10 cellular contexts compared by ENCODE assay signal in genomic region chr15:62545392-62546227, GRCh38.
DNase-seq lines count a peak whose midpoint lies in the region; ATAC-seq lines count a peak whose summit lies in the region.
"Had no signal": no experiment of that assay in that cellular context is flagged by ENCODE, and none has a peak within 500 bp of the region (broad histone marks: within the 10 kb centered on the region; RNA-seq: fewer than 3 reads in every experiment).

No MANE protein-coding gene starts in this region.

- peaks cover 9 to 21% of the 10 kb centered on the region in 2 donors for H3K27me3 Mint-ChIP-seq in CD8-positive, alpha-beta memory T cell

- POLR2A ChIA-PET in CD8-positive, alpha-beta memory T cell (lab: Charles Lee): no interaction called here

- H3K36me3 Mint-ChIP-seq in CD8-positive, alpha-beta memory T cell: no peaks in the 10 kb centered on the region
- H3K36me3 Mint-ChIP-seq: neural progenitor cell had no signal

- no peak overlapping the region for H3K4me3 ChIP-seq in CD8-positive, alpha-beta memory T cell (ENCODE audit: low read length)
- H3K4me3 ChIP-seq: neural progenitor cell had no signal

- DNase-seq in LHCN-M2 (ENCODE audit: low read depth) (peak; percentile 77), cerebellar cortex (ENCODE audit: low spot score) (peak; percentile 69), kidney glomerular epithelial cell (lab: John Stamatoyannopoulos, UW) (peak; percentile 49), substantia nigra (lab: John Stamatoyannopoulos, UW) (peak in 38 of 49 donors; percentile 10 to 78 (median 44)), SIG-M5 (lab: John Stamatoyannopoulos, UW) (no peak)
- DNase-seq in CD8-positive, alpha-beta memory T cell: no peak
- DNase-seq: effector CD4-positive, alpha-beta T cell had no signal

- H3K4me1 Mint-ChIP-seq in CD8-positive, alpha-beta memory T cell: no peaks in the 10 kb centered on the region
- H3K4me1 Mint-ChIP-seq: neural progenitor cell had no signal

- CTCF ChIA-PET in CD8-positive, alpha-beta memory T cell (lab: Charles Lee): no interaction called here

- no peak overlapping the region for H3K4me3 Mint-ChIP-seq in CD8-positive, alpha-beta memory T cell
- H3K4me3 Mint-ChIP-seq: neural progenitor cell had no signal

- no peak for ATAC-seq in HG02642 (IDR thresholded peaks at IDR 0.05; ENCODE audit: poor library complexity, unreplicated experiment)
- no peak for ATAC-seq in HG02973 (IDR thresholded peaks at IDR 0.05; ENCODE audit: unreplicated experiment)

- H3K27ac Mint-ChIP-seq in CD8-positive, alpha-beta memory T cell: no peak overlapping the region
- H3K27ac Mint-ChIP-seq: neural progenitor cell had no signal

- peak overlapping the region; percentile 46 for H3K27ac ChIP-seq in substantia nigra (ENCODE audit: low read depth, low read length, poor library complexity, severe bottlenecking)
- no peak overlapping the region for H3K27ac ChIP-seq in CD8-positive, alpha-beta memory T cell (ENCODE audit: low read depth, low read length)
- H3K27ac ChIP-seq: neural progenitor cell had no signal

- no peaks in the 10 kb centered on the region for H3K4me1 ChIP-seq in CD8-positive, alpha-beta memory T cell (ENCODE audit: insufficient read depth, low read length)
- H3K4me1 ChIP-seq: neural progenitor cell had no signal

- H3K36me3 ChIP-seq in CD8-positive, alpha-beta memory T cell (ENCODE audit: insufficient read depth, low read length): no peaks in the 10 kb centered on the region
- H3K36me3 ChIP-seq: neural progenitor cell had no signal

- H3K9me3 ChIP-seq in CD8-positive, alpha-beta memory T cell (ENCODE audit: low read length): no peaks in the 10 kb centered on the region

- peaks cover 5% of the 10 kb centered on the region for H3K27me3 ChIP-seq in CD8-positive, alpha-beta memory T cell (ENCODE audit: insufficient read depth, low read length, poor library complexity, severe bottlenecking)
- H3K27me3 ChIP-seq: neural progenitor cell had no signal

- H3K9me3 Mint-ChIP-seq in CD8-positive, alpha-beta memory T cell: no peaks in the 10 kb centered on the region
- H3K9me3 Mint-ChIP-seq: neural progenitor cell had no signal

Comparison
In these comparisons a context has a peak if more than half of its experiments do, and no peak if none do; other contexts are left out.
1. DNase-seq: peak in LHCN-M2 (single experiment), cerebellar cortex (single experiment), kidney glomerular epithelial cell (single experiment) and substantia nigra (38 of 49); none in SIG-M5 (single experiment) and CD8-positive, alpha-beta memory T cell (0 of 5).